ENCODE assay signal across 17 cellular contexts in genomic region chr10:63591600-63592379, GRCh38.
"Had no signal": no experiment of that assay in that cellular context is flagged by ENCODE, and none has a peak within 500 bp of the region (broad histone marks: within the 10 kb centered on the region; RNA-seq: fewer than 3 reads in every experiment).

No MANE protein-coding gene starts in this region.

- H3K4me1 ChIP-seq: testis had no signal

- H3K36me3 ChIP-seq: ovary had no signal

- FAIRE-seq: keratinocyte, TTC549 had no signal

- H3K27ac ChIP-seq: esophagus muscularis mucosa, ovary, testis had no signal

- H3K9me3 ChIP-seq: esophagus muscularis mucosa, ovary, testis had no signal

- H3K27me3 ChIP-seq: esophagus muscularis mucosa, ovary, testis had no signal

- H3K4me3 ChIP-seq: esophagus muscularis mucosa, ovary, testis had no signal

- DNase-seq: activated CD4-positive, alpha-beta T cell treated with anti-CD3 and anti-CD28 coated beads, Interleukin-2, amount 50 U/mL, for 4 hours; activated CD4-positive, CD25-positive, alpha-beta regulatory T cell treated with anti-CD3 and anti-CD28 coated beads, Interleukin-2, amount 50 U/mL, for 72 hours; activated effector memory CD4-positive, alpha-beta T cell treated with anti-CD3 and anti-CD28 coated beads, Interleukin-2, amount 50 U/mL, for 16 hours; activated T-cell treated with anti-CD3 and anti-CD28 coated beads, Interleukin-2, amount 50 U/mL, for 24 hours; cerebellar nuclear complex; dermis blood vessel endothelial cell; foreskin melanocyte; left ventricle myocardium superior; ovary; stimulated activated CD4-positive, alpha-beta T cell treated with anti-CD3 and anti-CD28 coated beads, Interleukin-15, amount 100 ng/mL, for 24 hours; stimulated activated CD4-positive, alpha-beta T cell treated with anti-CD3 and anti-CD28 coated beads, Interleukin-4, amount 100 ng/mL, for 4 hours; stimulated activated naive CD8-positive, alpha-beta T cell treated with anti-CD3 and anti-CD28 coated beads, Interleukin-15, amount 100 ng/mL, for 72 hours; T-helper 2 cell; testis had no signal
